Comparison of ENCODE assay signal across 17 cellular contexts in the genomic region with DNA sequence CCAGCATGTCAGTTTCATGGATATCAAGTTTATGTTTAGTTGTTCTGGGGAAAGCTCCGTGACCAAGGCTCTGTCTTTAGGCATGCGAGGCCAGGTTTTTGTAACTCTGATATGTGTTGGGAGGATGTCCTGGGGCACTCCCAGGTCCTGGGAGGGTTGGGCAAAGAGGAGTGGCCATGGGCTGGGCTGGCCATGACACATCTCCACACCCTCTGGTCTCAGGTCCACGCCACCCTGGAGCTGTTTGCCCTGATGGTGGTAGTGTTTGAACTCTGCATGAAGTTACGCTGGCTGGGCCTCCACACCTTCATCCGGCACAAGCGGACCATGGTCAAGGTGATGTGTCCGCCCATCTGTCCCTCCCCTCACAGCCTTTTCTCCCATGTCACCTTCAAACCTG.
"Had no signal": no experiment of that assay in that cellular context is flagged by ENCODE, and none has a peak within 500 bp of the region (broad histone marks: within the 10 kb centered on the region; RNA-seq: fewer than 3 reads in every experiment).

No MANE protein-coding gene starts in this region.

- DNase-seq: activated CD4-positive, alpha-beta T cell treated with anti-CD3 and anti-CD28 coated beads for 1 hour; activated CD4-positive, alpha-beta T cell treated with anti-CD3 and anti-CD28 coated beads, Interleukin-2, amount 50 U/mL, for 48 hours; activated CD8-positive, alpha-beta memory T cell treated with anti-CD3 and anti-CD28 coated beads, Interleukin-2, amount 10 ng/mL, durations not matched to agents 7 days and 5 days; activated naive CD4-positive, alpha-beta T cell; brain microvascular endothelial cell; effector memory CD8-positive, alpha-beta T cell; hypothalamus; left ventricle myocardium superior; mesenchymal stem cell; natural killer cell; sigmoid colon; stimulated activated naive B cell treated with anti-CD40 and anti-IgM and Interleukin-4, amounts not matched to agents 10 μg/mL and 1 μg/mL and 100 μg/mL, for 72 hours; uterus; WERI-Rb-1 had no signal

- H3K4me3 ChIP-seq: ovary, sigmoid colon, SK-N-MC, uterus had no signal

- FAIRE-seq: frontal cortex had no signal

- H3K27me3 ChIP-seq: brain microvascular endothelial cell, ovary, sigmoid colon, uterus had no signal

- H3K9me3 ChIP-seq: ovary, sigmoid colon, uterus had no signal

- H3K27ac ChIP-seq: brain microvascular endothelial cell, ovary, sigmoid colon, SK-N-MC, uterus, WERI-Rb-1 had no signal

- ATAC-seq: activated CD8-positive, alpha-beta memory T cell treated with anti-CD3 and anti-CD28 coated beads, Interleukin-2, amount 10 ng/mL, durations not matched to agents 7 days and 5 days; effector memory CD8-positive, alpha-beta T cell; left ventricle myocardium superior; natural killer cell; stimulated activated naive B cell treated with anti-CD40 and anti-IgM and Interleukin-4, amounts not matched to agents 10 μg/mL and 1 μg/mL and 100 μg/mL, for 72 hours had no signal

- H3K36me3 ChIP-seq: ovary, uterus, WERI-Rb-1 had no signal
